Comparison of ENCODE assay signal across 8 cellular contexts in genomic region chr1:111990026-111990877, GRCh38. TPM values are rescaled to one million over a fixed set of nuclear protein-coding genes. Genes with fewer than 3 reads are reported as not detected.
DNase-seq lines count a peak whose midpoint lies in the region; ATAC-seq and TF ChIP-seq lines count a peak whose summit lies in the region.
"Had no signal": no experiment of that assay in that cellular context is flagged by ENCODE, and none has a peak within 500 bp of the region (broad histone marks: within the 10 kb centered on the region; RNA-seq: fewer than 3 reads in every experiment).

No MANE protein-coding gene starts in this region.

- H3K27ac Mint-ChIP-seq in nephron, result peak overlapping the region in 2 of 3 experiments; percentile 60

- H3K4me1 ChIP-seq in HAP-1, result peaks cover 6% of the 10 kb centered on the region

- no peak overlapping the region for H3K9ac ChIP-seq in SK-N-MC (ENCODE audit: insufficient read length)

- no peak for TF ChIP-seq CTCF in nephron (IDR thresholded peaks at IDR 0.05; ENCODE audit: unreplicated experiment in 3 of 3)

- no peaks in the 10 kb centered on the region for H3K36me3 ChIP-seq in HAP-1 (replicated peaks)
- no peaks in the 10 kb centered on the region for H3K36me3 ChIP-seq in SK-N-MC (ENCODE audit: insufficient read depth, low read length)

- peaks cover 31% of the 10 kb centered on the region for H3K4me1 Mint-ChIP-seq in nephron

- ATAC-seq in esophagus mucosa, result peak; percentile 52

- no peaks in the 10 kb centered on the region for H3K9me3 Mint-ChIP-seq in nephron

- peaks cover 16% of the 10 kb centered on the region for H3K27me3 ChIP-seq in HAP-1 (ENCODE audit: low read depth)

- H3K27ac ChIP-seq in SK-N-MC, result no peak overlapping the region

- in situ Hi-C loops in HAP-1 (cut with MboI; ENCODE audit: low sequenced_read_pairs), result no loop called here

- DNase-seq in HAP-1 (ENCODE audit: low spot score in 2 of 2), result peak in 1 of 2 experiments; percentile 27
- no peak for DNase-seq in SK-N-MC (ENCODE audit: low read depth, low spot score)
- DNase-seq in GF-D8 (lab: John Stamatoyannopoulos, UW), result no peak
- DNase-seq in GM19238 (ENCODE audit: insufficient read length, low spot score), result no peak
- no peak for DNase-seq in effector CD8-positive, alpha-beta T cell (lab: John Stamatoyannopoulos, UW)

- H3K9me3 ChIP-seq in HAP-1 (no peaks in the 10 kb centered on the region), SK-N-MC (ENCODE audit: low read depth, low read length) (no peaks in the 10 kb centered on the region)

- H3K36me3 Mint-ChIP-seq in nephron (ENCODE audit: low read depth), result no peaks in the 10 kb centered on the region

- peak overlapping the region; percentile 36 for H3K4me3 ChIP-seq in HAP-1
- H3K4me3 ChIP-seq in SK-N-MC, result peak overlapping the region; percentile 22; the same call in 1 of the 2 replicates

- H3K4me3 Mint-ChIP-seq in nephron, result peak overlapping the region; percentile 81 to 91 (median 90)

- peaks cover 93% of the 10 kb centered on the region for H3K27me3 Mint-ChIP-seq in nephron (ENCODE audit: low read depth)

RNA-seq across cellular contexts. Expression of gene KCND3, which starts 0.8 kb away (rescaled TPM):
- 1.7 TPM for total RNA-seq in esophagus mucosa
- total RNA-seq: T-helper 1 cell treated with Interleukin-12 subunit alpha and Interleukin-12 subunit beta and Interleukin-4 antibody, amounts not matched to agents 30 ng/mL and 1 ng/mL, for 36 hours had no signal
